Comparison of ENCODE assay signal across 2 cellular contexts in genomic region chr2:26756337-26756736, GRCh38.
TF ChIP-seq lines count a peak whose summit lies in the region.

No MANE protein-coding gene starts in this region.

TF ChIP-seq in HEK293, 187 proteins besides CTCF, POLR2A, EP300 and RAD21:
- TF ChIP-seq FEZF1 (tag by site-specific recombination; IDR thresholded peaks at IDR 0.05) (0 out of 2 replicates have a peak, but pooled peaks have one; percentile 9), BCL11B (tag by site-specific recombination; IDR thresholded peaks at IDR 0.05; ENCODE audit: low read depth) (no peak)

TF ChIP-seq in endothelial cell of umbilical vein, 7 proteins besides CTCF, POLR2A, EP300 and RAD21:
- TF ChIP-seq POLR2AphosphoS5 (IDR thresholded peaks at IDR 0.05; ENCODE audit: insufficient read depth, low read depth, low read length) (no peak), MAX (IDR thresholded peaks at IDR 0.05; ENCODE audit: insufficient read depth, insufficient read length) (no peak), FOS (IDR thresholded peaks at IDR 0.05; ENCODE audit: borderline replicate concordance, insufficient read depth, low read length) (no peak), EZH2 (IDR thresholded peaks at IDR 0.05; ENCODE audit: borderline replicate concordance, low read depth, low read length, severe bottlenecking) (no peak), JUN (IDR thresholded peaks at IDR 0.05; ENCODE audit: borderline replicate concordance, insufficient read depth, insufficient read length, low read depth) (no peak), GATA2 (IDR thresholded peaks at IDR 0.05; ENCODE audit: insufficient read depth, insufficient read length, low read depth, low read length) (no peak), MYC (IDR thresholded peaks at IDR 0.05; ENCODE audit: low read depth, low read length) (no peak)
